Comparison of ENCODE assay signal across 1 cellular context in the genomic region with DNA sequence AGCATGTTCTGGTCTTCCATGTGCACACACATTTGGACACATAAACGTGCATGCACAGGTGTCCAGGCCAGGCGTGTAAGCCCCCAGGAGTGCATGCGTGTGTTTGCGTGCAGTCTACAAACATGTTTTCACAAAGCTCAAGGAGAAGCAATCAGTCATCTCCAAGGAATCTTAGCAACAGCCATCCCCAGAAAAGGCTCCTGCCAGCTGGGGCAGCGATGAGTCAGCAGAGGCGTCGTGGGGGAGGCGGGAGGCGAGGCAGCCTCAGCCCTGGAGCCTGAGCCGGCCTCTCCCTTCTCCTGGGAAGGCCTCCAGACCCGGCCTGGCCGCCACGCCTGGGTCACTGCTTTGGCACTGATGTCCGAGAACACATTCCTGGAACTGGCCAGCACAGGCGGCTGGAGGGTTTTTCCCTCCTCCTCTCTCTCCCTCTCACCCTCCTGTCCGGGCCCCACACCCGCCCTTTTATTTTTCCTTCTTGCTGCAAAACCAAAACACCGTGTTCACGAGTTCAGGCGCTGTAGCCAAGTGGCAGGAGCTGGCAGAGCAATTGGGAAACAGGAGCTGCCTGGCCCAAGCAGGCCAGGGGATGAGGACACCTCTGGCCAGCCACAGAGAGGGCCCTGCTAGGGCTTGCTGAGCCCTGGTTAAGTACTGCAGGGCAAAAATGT.
TF ChIP-seq lines count a peak whose summit lies in the region.

No MANE protein-coding gene starts in this region.

TF ChIP-seq in A549, 52 proteins besides CTCF, POLR2A, EP300 and RAD21 (continued from another document):
- TF ChIP-seq PBX3 (IDR thresholded peaks at IDR 0.05) (peak; percentile 78; the same call in 1 of the 2 replicates), HOXB13 (CRISPR knock-in tag; IDR thresholded peaks at IDR 0.05; ENCODE audit: low read depth) (peak; percentile 42; the same call in 1 of the 2 replicates), ZSCAN20 (CRISPR knock-in tag; IDR thresholded peaks at IDR 0.05) (no peak), ZFP36 (IDR thresholded peaks at IDR 0.05; ENCODE audit: borderline replicate concordance, partially characterized antibody) (no peak), HOXA7 (CRISPR knock-in tag; IDR thresholded peaks at IDR 0.05) (no peak), NR3C1 (IDR thresholded peaks at IDR 0.05) (no peak), ESRRA (IDR thresholded peaks at IDR 0.05; ENCODE audit: borderline replicate concordance, low read length) (no peak), KDM5A (IDR thresholded peaks at IDR 0.05) (no peak), JUNB (IDR thresholded peaks at IDR 0.05) (peak; percentile 87), SREBF2 (IDR thresholded peaks at IDR 0.05) (no peak), EHMT2 (IDR thresholded peaks at IDR 0.05; ENCODE audit: low read depth) (no peak), CHD4 (IDR thresholded peaks at IDR 0.05; ENCODE audit: borderline replicate concordance) (no peak), BCL3 (IDR thresholded peaks at IDR 0.05) (peak; percentile 69; the same call in 2 of the 3 replicates), MAZ (IDR thresholded peaks at IDR 0.05; ENCODE audit: borderline replicate concordance, low read depth, low read length) (no peak), PHF8 (IDR thresholded peaks at IDR 0.05; ENCODE audit: borderline replicate concordance, low read depth) (no peak), HEYL (CRISPR knock-in tag; IDR thresholded peaks at IDR 0.05) (no peak), NFE2L2 (conservative IDR thresholded peaks at IDR 0.05; ENCODE audit: low read length) (peak; percentile 31; the same call in 1 of the 2 replicates), NPAS2 (CRISPR knock-in tag; IDR thresholded peaks at IDR 0.05; ENCODE audit: borderline replicate concordance) (no peak), ATOH8 (CRISPR knock-in tag; IDR thresholded peaks at IDR 0.05; ENCODE audit: low read depth) (peak; percentile 77), CHD2 (IDR thresholded peaks at IDR 0.05; ENCODE audit: low read length, partially characterized antibody) (no peak), FOSL2 (IDR thresholded peaks at IDR 0.05) (peak; percentile 93), FOSL2 (CRISPR knock-in tag; IDR thresholded peaks at IDR 0.05) (peak; percentile 99), HOXB5 (CRISPR knock-in tag; IDR thresholded peaks at IDR 0.05) (peak; percentile 84), CBX2 (IDR thresholded peaks at IDR 0.05; ENCODE audit: borderline replicate concordance, low read depth) (no peak), KDM1A (IDR thresholded peaks at IDR 0.05; ENCODE audit: low read depth) (no peak)
- TF ChIP-seq, protein P1, sequence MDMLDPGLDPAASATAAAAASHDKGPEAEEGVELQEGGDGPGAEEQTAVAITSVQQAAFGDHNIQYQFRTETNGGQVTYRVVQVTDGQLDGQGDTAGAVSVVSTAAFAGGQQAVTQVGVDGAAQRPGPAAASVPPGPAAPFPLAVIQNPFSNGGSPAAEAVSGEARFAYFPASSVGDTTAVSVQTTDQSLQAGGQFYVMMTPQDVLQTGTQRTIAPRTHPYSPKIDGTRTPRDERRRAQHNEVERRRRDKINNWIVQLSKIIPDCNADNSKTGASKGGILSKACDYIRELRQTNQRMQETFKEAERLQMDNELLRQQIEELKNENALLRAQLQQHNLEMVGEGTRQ (IDR thresholded peaks at IDR 0.05) = no peak
- TF ChIP-seq, protein P2, sequence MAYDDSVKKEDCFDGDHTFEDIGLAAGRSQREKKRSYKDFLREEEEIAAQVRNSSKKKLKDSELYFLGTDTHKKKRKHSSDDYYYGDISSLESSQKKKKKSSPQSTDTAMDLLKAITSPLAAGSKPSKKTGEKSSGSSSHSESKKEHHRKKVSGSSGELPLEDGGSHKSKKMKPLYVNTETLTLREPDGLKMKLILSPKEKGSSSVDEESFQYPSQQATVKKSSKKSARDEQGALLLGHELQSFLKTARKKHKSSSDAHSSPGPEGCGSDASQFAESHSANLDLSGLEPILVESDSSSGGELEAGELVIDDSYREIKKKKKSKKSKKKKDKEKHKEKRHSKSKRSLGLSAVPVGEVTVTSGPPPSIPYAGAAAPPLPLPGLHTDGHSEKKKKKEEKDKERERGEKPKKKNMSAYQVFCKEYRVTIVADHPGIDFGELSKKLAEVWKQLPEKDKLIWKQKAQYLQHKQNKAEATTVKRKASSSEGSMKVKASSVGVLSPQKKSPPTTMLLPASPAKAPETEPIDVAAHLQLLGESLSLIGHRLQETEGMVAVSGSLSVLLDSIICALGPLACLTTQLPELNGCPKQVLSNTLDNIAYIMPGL (CRISPR knock-in tag; IDR thresholded peaks at IDR 0.05; ENCODE audit: borderline replicate concordance) = no peak
